Comparison of ENCODE assay signal across 10 cellular contexts in genomic region chr7:151844828-151845200, GRCh38.
"Had no signal": no experiment of that assay in that cellular context is flagged by ENCODE, and none has a peak within 500 bp of the region (broad histone marks: within the 10 kb centered on the region; RNA-seq: fewer than 3 reads in every experiment).

No MANE protein-coding gene starts in this region.

- FAIRE-seq: urothelium cell line had no signal

- DNase-seq: activated CD4-positive, alpha-beta T cell treated with anti-CD3 and anti-CD28 coated beads for 1 hour; activated CD4-positive, alpha-beta T cell treated with anti-CD3 and anti-CD28 coated beads, Interleukin-2, amount 50 U/mL, for 48 hours; activated gamma-delta T cell treated with Interleukin-2 at 50 U/mL for 16 hours; activated T-cell treated with anti-CD3 and anti-CD28 coated beads, Interleukin-2, amount 50 U/mL, for 48 hours; stimulated activated CD4-positive, alpha-beta T cell treated with anti-CD3 and anti-CD28 coated beads, Interleukin-4, amount 100 ng/mL, for 1 hour; stimulated activated naive CD8-positive, alpha-beta T cell treated with anti-CD3 and anti-CD28 coated beads, Interleukin-15, amount 100 ng/mL, for 72 hours; SW 1271 had no signal

- H3K27ac Mint-ChIP-seq: nephron; stimulated activated naive CD8-positive, alpha-beta T cell treated with anti-CD3 and anti-CD28 coated beads, Interleukin-15, amount 100 ng/mL, for 72 hours had no signal

- H3K4me3 Mint-ChIP-seq: nephron; stimulated activated naive CD8-positive, alpha-beta T cell treated with anti-CD3 and anti-CD28 coated beads, Interleukin-15, amount 100 ng/mL, for 72 hours had no signal

- H3K4me3 ChIP-seq: coronary artery had no signal

- H3K9me3 Mint-ChIP-seq: nephron; stimulated activated naive CD8-positive, alpha-beta T cell treated with anti-CD3 and anti-CD28 coated beads, Interleukin-15, amount 100 ng/mL, for 72 hours had no signal

- H3K27me3 Mint-ChIP-seq: stimulated activated naive CD8-positive, alpha-beta T cell treated with anti-CD3 and anti-CD28 coated beads, Interleukin-15, amount 100 ng/mL, for 72 hours had no signal

- H3K27ac ChIP-seq: coronary artery had no signal

- H3K4me1 Mint-ChIP-seq: nephron had no signal

- ATAC-seq: stimulated activated naive CD8-positive, alpha-beta T cell treated with anti-CD3 and anti-CD28 coated beads, Interleukin-15, amount 100 ng/mL, for 72 hours had no signal
